Comparison of ENCODE assay signal across 1 cellular context in the genomic region with DNA sequence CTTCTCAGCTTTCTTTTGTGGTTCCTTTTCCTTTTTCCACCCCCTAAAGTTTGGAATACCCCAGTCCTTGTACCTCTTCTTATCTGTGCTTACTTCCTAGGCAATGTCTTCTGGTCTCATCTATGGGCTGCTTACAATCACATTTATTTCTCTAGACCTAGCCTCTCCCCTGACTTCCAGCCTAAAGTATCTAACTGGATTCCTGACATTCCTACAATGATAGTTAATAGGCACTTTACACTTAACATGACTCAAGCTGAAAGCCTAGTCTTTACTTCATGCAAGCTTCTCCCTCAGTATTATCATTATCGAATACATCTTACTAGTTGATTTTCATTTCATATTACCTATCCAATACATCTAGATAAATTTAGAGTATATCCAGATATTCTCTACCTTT.
TF ChIP-seq lines count a peak whose summit lies in the region.

No MANE protein-coding gene starts in this region.

TF ChIP-seq in GM23338, 12 proteins besides CTCF, POLR2A, EP300 and RAD21 (continued from another document):
- TF ChIP-seq, protein P1, sequence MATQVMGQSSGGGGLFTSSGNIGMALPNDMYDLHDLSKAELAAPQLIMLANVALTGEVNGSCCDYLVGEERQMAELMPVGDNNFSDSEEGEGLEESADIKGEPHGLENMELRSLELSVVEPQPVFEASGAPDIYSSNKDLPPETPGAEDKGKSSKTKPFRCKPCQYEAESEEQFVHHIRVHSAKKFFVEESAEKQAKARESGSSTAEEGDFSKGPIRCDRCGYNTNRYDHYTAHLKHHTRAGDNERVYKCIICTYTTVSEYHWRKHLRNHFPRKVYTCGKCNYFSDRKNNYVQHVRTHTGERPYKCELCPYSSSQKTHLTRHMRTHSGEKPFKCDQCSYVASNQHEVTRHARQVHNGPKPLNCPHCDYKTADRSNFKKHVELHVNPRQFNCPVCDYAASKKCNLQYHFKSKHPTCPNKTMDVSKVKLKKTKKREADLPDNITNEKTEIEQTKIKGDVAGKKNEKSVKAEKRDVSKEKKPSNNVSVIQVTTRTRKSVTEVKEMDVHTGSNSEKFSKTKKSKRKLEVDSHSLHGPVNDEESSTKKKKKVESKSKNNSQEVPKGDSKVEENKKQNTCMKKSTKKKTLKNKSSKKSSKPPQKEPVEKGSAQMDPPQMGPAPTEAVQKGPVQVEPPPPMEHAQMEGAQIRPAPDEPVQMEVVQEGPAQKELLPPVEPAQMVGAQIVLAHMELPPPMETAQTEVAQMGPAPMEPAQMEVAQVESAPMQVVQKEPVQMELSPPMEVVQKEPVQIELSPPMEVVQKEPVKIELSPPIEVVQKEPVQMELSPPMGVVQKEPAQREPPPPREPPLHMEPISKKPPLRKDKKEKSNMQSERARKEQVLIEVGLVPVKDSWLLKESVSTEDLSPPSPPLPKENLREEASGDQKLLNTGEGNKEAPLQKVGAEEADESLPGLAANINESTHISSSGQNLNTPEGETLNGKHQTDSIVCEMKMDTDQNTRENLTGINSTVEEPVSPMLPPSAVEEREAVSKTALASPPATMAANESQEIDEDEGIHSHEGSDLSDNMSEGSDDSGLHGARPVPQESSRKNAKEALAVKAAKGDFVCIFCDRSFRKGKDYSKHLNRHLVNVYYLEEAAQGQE (IDR thresholded peaks at IDR 0.05; ENCODE audit: unreplicated experiment): no peak
- no peak for TF ChIP-seq STAT1 (IDR thresholded peaks at IDR 0.05; ENCODE audit: unreplicated experiment)
- TF ChIP-seq JUNB (IDR thresholded peaks at IDR 0.05; ENCODE audit: unreplicated experiment): no peak
- TF ChIP-seq EZH2 (IDR thresholded peaks at IDR 0.05; ENCODE audit: low read depth, unreplicated experiment): no peak
- no peak for TF ChIP-seq NANOG (IDR thresholded peaks at IDR 0.05; ENCODE audit: borderline replicate concordance)
- TF ChIP-seq, protein P2, sequence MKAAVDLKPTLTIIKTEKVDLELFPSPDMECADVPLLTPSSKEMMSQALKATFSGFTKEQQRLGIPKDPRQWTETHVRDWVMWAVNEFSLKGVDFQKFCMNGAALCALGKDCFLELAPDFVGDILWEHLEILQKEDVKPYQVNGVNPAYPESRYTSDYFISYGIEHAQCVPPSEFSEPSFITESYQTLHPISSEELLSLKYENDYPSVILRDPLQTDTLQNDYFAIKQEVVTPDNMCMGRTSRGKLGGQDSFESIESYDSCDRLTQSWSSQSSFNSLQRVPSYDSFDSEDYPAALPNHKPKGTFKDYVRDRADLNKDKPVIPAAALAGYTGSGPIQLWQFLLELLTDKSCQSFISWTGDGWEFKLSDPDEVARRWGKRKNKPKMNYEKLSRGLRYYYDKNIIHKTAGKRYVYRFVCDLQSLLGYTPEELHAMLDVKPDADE (IDR thresholded peaks at IDR 0.05): no peak
- no peak for TF ChIP-seq EZH2phosphoT487 (IDR thresholded peaks at IDR 0.05; ENCODE audit: unreplicated experiment)
- TF ChIP-seq, protein P3, sequence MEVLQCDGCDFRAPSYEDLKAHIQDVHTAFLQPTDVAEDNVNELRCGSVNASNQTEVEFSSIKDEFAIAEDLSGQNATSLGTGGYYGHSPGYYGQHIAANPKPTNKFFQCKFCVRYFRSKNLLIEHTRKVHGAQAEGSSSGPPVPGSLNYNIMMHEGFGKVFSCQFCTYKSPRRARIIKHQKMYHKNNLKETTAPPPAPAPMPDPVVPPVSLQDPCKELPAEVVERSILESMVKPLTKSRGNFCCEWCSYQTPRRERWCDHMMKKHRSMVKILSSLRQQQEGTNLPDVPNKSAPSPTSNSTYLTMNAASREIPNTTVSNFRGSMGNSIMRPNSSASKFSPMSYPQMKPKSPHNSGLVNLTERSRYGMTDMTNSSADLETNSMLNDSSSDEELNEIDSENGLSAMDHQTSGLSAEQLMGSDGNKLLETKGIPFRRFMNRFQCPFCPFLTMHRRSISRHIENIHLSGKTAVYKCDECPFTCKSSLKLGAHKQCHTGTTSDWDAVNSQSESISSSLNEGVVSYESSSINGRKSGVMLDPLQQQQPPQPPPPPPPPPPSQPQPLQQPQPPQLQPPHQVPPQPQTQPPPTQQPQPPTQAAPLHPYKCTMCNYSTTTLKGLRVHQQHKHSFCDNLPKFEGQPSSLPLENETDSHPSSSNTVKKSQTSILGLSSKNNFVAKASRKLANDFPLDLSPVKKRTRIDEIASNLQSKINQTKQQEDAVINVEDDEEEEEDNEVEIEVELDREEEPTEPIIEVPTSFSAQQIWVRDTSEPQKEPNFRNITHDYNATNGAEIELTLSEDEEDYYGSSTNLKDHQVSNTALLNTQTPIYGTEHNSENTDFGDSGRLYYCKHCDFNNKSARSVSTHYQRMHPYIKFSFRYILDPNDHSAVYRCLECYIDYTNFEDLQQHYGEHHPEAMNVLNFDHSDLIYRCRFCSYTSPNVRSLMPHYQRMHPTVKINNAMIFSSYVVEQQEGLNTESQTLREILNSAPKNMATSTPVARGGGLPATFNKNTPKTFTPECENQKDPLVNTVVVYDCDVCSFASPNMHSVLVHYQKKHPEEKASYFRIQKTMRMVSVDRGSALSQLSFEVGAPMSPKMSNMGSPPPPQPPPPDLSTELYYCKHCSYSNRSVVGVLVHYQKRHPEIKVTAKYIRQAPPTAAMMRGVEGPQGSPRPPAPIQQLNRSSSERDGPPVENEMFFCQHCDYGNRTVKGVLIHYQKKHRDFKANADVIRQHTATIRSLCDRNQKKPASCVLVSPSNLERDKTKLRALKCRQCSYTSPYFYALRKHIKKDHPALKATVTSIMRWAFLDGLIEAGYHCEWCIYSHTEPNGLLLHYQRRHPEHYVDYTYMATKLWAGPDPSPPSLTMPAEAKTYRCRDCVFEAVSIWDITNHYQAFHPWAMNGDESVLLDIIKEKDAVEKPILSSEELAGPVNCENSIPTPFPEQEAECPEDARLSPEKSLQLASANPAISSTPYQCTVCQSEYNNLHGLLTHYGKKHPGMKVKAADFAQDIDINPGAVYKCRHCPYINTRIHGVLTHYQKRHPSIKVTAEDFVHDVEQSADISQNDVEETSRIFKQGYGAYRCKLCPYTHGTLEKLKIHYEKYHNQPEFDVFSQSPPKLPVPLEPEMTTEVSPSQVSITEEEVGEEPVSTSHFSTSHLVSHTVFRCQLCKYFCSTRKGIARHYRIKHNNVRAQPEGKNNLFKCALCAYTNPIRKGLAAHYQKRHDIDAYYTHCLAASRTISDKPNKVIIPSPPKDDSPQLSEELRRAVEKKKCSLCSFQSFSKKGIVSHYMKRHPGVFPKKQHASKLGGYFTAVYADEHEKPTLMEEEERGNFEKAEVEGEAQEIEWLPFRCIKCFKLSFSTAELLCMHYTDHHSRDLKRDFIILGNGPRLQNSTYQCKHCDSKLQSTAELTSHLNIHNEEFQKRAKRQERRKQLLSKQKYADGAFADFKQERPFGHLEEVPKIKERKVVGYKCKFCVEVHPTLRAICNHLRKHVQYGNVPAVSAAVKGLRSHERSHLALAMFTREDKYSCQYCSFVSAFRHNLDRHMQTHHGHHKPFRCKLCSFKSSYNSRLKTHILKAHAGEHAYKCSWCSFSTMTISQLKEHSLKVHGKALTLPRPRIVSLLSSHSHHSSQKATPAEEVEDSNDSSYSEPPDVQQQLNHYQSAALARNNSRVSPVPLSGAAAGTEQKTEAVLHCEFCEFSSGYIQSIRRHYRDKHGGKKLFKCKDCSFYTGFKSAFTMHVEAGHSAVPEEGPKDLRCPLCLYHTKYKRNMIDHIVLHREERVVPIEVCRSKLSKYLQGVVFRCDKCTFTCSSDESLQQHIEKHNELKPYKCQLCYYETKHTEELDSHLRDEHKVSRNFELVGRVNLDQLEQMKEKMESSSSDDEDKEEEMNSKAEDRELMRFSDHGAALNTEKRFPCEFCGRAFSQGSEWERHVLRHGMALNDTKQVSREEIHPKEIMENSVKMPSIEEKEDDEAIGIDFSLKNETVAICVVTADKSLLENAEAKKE (CRISPR knock-in tag; IDR thresholded peaks at IDR 0.05): no peak
- TF ChIP-seq POLR2AphosphoS5 (IDR thresholded peaks at IDR 0.05; ENCODE audit: low read depth): no peak
